1 cellular context compared by ENCODE assay signal in the genomic region with DNA sequence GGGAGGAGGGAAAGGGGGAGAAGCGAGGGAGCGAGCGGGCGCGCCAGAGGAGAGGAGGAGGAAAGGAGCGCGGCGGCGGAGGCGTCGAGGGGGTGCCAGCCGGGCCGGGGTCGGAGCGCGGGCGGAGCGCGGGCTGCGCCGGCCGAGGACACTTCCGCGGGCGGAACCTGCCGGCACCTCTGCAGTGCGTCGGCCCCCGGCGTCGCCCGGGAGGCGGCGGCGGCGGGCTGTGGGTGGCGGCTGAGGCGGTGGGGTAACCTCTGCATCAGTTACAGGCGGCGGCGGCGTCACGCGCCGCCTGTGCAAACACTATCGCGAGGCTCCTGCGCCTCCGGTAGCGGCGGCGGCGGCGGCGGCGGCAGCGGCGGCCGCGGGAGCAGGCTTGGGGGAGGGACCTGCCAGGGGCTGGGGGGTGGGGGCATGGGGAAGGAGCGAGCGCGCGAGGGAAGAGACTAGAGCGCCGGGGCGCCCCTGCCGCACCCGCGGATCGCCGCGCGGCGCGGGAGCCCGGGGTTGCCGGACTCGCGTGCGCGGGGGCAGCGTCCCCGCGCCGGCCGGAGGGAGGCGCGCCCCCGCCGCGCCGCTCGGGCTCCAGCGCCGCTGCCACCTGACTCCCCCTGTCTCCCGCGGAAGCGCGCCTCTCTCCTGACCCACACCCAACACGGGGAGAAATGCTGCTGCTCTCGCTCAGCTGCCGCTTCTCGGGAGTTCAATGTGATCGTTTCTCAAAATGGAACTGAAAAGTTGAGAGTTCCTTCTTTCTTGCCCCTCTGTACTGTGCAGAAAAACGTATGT.
TF ChIP-seq lines count a peak whose summit lies in the region.

A gene (minus strand): TSS at position 264 of the 795 bp plus-strand sequence. CDS start 465 bp downstream, outside the sequence.

TF ChIP-seq in K562, 482 proteins besides CTCF, POLR2A, EP300 and RAD21 (continued from another document and continues in another):
- TF ChIP-seq, protein P1, sequence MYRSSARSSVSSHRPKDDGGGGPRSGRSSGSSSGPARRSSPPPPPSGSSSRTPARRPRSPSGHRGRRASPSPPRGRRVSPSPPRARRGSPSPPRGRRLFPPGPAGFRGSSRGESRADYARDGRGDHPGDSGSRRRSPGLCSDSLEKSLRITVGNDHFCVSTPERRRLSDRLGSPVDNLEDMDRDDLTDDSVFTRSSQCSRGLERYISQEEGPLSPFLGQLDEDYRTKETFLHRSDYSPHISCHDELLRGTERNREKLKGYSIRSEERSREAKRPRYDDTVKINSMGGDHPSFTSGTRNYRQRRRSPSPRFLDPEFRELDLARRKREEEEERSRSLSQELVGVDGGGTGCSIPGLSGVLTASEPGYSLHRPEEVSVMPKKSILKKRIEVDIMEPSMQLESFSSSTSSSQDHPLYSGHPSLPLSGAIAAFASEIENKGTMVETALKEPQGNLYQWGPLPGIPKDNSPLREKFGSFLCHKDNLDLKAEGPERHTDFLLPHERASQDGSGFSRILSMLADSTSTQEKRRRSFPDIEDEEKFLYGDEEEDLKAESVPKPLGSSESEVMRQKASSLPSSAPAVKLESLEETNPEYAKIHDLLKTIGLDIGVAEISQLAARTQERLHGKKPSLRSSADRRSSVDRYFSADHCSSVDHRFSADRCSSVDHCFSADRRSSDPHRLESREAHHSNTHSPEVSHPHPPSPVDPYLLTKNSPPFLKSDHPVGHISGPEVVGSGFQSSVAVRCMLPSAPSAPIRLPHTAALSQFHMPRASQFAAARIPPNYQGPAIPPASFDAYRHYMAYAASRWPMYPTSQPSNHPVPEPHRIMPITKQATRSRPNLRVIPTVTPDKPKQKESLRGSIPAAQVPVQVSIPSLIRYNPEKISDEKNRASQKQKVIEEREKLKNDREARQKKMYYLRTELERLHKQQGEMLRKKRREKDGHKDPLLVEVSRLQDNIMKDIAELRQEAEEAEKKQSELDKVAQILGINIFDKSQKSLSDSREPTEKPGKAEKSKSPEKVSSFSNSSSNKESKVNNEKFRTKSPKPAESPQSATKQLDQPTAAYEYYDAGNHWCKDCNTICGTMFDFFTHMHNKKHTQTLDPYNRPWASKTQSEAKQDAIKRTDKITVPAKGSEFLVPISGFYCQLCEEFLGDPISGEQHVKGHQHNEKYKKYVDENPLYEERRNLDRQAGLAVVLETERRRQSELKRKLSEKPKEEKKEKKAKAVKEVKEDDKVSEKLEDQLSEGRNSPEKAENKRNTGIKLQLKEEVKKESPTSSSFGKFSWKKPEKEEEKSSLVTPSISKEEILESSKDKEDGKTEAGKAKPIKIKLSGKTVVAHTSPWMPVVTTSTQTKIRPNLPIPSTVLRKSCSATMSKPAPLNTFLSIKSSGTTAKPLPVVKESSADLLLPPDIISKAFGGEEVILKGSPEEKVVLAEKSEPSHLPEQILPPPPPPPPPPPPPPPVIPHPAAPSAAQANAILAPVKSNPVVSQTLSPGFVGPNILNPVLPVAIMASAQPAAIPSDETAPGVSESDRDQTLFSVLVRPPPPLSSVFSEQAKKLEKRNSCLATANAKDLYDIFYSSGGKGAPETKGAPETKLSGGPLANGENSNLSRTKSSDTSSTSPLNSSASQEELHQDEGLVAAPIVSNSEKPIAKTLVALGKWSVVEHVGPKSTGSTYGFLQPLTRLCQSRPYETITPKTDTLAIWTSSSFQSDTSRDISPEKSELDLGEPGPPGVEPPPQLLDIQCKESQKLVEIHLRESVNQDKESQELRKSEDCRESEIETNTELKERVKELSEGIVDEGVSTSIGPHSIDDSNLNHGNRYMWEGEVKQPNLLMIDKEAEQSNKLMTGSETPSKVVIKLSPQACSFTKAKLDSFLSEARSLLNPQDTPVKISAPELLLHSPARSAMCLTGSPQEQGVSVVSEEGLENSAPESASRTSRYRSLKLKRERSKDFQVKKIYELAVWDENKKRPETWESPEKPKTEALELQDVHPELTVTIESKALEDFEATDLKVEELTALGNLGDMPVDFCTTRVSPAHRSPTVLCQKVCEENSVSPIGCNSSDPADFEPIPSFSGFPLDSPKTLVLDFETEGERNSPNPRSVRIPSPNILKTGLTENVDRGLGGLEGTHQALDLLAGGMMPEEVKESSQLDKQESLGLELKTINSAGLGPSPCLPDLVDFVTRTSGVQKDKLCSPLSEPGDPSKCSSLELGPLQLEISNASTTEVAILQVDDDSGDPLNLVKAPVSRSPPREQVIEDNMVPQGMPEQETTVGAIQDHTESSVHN (IDR thresholded peaks at IDR 0.05; ENCODE audit: borderline replicate concordance in 1 of 2, low read depth in 1 of 2) = no peak
- TF ChIP-seq ZNF384 (IDR thresholded peaks at IDR 0.05; ENCODE audit: low read depth, low read length) = no peak
- TF ChIP-seq SMAD4 (CRISPR knock-in tag; conservative IDR thresholded peaks at IDR 0.05) = peak; percentile 97
- TF ChIP-seq, protein P2, sequence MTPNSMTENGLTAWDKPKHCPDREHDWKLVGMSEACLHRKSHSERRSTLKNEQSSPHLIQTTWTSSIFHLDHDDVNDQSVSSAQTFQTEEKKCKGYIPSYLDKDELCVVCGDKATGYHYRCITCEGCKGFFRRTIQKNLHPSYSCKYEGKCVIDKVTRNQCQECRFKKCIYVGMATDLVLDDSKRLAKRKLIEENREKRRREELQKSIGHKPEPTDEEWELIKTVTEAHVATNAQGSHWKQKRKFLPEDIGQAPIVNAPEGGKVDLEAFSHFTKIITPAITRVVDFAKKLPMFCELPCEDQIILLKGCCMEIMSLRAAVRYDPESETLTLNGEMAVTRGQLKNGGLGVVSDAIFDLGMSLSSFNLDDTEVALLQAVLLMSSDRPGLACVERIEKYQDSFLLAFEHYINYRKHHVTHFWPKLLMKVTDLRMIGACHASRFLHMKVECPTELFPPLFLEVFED (CRISPR knock-in tag; conservative IDR thresholded peaks at IDR 0.05) = 0 out of 2 replicates have a peak, but pooled peaks have one; percentile 41
- TF ChIP-seq HNRNPK (IDR thresholded peaks at IDR 0.05; ENCODE audit: low read depth, low read length, poor library complexity, severe bottlenecking) = peak; percentile 88
- no peak for TF ChIP-seq ZFP1 (CRISPR knock-in tag; IDR thresholded peaks at IDR 0.05)
- TF ChIP-seq ZBTB17 (CRISPR knock-in tag; IDR thresholded peaks at IDR 0.05) = no peak
- no peak for TF ChIP-seq ZZZ3 (IDR thresholded peaks at IDR 0.05)
- TF ChIP-seq, protein P3, sequence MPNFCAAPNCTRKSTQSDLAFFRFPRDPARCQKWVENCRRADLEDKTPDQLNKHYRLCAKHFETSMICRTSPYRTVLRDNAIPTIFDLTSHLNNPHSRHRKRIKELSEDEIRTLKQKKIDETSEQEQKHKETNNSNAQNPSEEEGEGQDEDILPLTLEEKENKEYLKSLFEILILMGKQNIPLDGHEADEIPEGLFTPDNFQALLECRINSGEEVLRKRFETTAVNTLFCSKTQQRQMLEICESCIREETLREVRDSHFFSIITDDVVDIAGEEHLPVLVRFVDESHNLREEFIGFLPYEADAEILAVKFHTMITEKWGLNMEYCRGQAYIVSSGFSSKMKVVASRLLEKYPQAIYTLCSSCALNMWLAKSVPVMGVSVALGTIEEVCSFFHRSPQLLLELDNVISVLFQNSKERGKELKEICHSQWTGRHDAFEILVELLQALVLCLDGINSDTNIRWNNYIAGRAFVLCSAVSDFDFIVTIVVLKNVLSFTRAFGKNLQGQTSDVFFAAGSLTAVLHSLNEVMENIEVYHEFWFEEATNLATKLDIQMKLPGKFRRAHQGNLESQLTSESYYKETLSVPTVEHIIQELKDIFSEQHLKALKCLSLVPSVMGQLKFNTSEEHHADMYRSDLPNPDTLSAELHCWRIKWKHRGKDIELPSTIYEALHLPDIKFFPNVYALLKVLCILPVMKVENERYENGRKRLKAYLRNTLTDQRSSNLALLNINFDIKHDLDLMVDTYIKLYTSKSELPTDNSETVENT (CRISPR knock-in tag; IDR thresholded peaks at IDR 0.05) = peak; percentile 93
- peak; percentile 79 for TF ChIP-seq RB1 (IDR thresholded peaks at IDR 0.05; ENCODE audit: low read depth)
- peak; percentile 59 to 77; a peak in 3 of 4 replicates for TF ChIP-seq NONO (IDR thresholded peaks at IDR 0.05; ENCODE audit: low read depth in 2 of 2, low read length in 1 of 2)
- peak; percentile 97 for TF ChIP-seq PCBP1 (IDR thresholded peaks at IDR 0.05; ENCODE audit: low read depth, low read length, poor library complexity, severe bottlenecking)
- no peak for TF ChIP-seq ZNF717 (CRISPR knock-in tag; IDR thresholded peaks at IDR 0.05)
- TF ChIP-seq, protein P4, sequence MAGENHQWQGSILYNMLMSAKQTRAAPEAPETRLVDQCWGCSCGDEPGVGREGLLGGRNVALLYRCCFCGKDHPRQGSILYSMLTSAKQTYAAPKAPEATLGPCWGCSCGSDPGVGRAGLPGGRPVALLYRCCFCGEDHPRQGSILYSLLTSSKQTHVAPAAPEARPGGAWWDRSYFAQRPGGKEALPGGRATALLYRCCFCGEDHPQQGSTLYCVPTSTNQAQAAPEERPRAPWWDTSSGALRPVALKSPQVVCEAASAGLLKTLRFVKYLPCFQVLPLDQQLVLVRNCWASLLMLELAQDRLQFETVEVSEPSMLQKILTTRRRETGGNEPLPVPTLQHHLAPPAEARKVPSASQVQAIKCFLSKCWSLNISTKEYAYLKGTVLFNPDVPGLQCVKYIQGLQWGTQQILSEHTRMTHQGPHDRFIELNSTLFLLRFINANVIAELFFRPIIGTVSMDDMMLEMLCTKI (IDR thresholded peaks at IDR 0.05; ENCODE audit: partially characterized antibody) = no peak
- no peak for TF ChIP-seq SAFB2 (IDR thresholded peaks at IDR 0.05; ENCODE audit: borderline replicate concordance, low read depth, low read length, severe bottlenecking)
- TF ChIP-seq, protein P5, sequence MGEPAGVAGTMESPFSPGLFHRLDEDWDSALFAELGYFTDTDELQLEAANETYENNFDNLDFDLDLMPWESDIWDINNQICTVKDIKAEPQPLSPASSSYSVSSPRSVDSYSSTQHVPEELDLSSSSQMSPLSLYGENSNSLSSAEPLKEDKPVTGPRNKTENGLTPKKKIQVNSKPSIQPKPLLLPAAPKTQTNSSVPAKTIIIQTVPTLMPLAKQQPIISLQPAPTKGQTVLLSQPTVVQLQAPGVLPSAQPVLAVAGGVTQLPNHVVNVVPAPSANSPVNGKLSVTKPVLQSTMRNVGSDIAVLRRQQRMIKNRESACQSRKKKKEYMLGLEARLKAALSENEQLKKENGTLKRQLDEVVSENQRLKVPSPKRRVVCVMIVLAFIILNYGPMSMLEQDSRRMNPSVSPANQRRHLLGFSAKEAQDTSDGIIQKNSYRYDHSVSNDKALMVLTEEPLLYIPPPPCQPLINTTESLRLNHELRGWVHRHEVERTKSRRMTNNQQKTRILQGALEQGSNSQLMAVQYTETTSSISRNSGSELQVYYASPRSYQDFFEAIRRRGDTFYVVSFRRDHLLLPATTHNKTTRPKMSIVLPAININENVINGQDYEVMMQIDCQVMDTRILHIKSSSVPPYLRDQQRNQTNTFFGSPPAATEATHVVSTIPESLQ (CRISPR knock-in tag; IDR thresholded peaks at IDR 0.05) = no peak
- no peak; the same call in 1 of the 2 replicates for TF ChIP-seq TAF7 (tag; IDR thresholded peaks at IDR 0.05)
- no peak for TF ChIP-seq ATF1 (CRISPR knock-in tag; IDR thresholded peaks at IDR 0.05)
- TF ChIP-seq ATF1 (tag; IDR thresholded peaks at IDR 0.05) = peak; percentile 37; the same call in 1 of the 2 replicates
- TF ChIP-seq, protein P6, sequence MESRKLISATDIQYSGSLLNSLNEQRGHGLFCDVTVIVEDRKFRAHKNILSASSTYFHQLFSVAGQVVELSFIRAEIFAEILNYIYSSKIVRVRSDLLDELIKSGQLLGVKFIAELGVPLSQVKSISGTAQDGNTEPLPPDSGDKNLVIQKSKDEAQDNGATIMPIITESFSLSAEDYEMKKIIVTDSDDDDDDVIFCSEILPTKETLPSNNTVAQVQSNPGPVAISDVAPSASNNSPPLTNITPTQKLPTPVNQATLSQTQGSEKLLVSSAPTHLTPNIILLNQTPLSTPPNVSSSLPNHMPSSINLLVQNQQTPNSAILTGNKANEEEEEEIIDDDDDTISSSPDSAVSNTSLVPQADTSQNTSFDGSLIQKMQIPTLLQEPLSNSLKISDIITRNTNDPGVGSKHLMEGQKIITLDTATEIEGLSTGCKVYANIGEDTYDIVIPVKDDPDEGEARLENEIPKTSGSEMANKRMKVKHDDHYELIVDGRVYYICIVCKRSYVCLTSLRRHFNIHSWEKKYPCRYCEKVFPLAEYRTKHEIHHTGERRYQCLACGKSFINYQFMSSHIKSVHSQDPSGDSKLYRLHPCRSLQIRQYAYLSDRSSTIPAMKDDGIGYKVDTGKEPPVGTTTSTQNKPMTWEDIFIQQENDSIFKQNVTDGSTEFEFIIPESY (CRISPR knock-in tag; IDR thresholded peaks at IDR 0.05) = no peak
- no peak for TF ChIP-seq HSF4 (CRISPR knock-in tag; IDR thresholded peaks at IDR 0.05; ENCODE audit: borderline replicate concordance)
- TF ChIP-seq BRD4 (IDR thresholded peaks at IDR 0.05) = no peak
- TF ChIP-seq LCOR (CRISPR knock-in tag; IDR thresholded peaks at IDR 0.05) = 0 out of 2 replicates have a peak, but pooled peaks have one; percentile 3
- peak; percentile 53 for TF ChIP-seq SAP30 (IDR thresholded peaks at IDR 0.05; ENCODE audit: borderline replicate concordance, insufficient read depth, low read depth, low read length, poor library complexity, severe bottlenecking)
- no peak for TF ChIP-seq FOS (IDR thresholded peaks at IDR 0.05; ENCODE audit: extremely low read depth, insufficient read length)
